ENCODE assay signal across 30 cellular contexts in genomic region chr16:86879268-86879667, GRCh38.
"Had no signal": no experiment of that assay in that cellular context is flagged by ENCODE, and none has a peak within 500 bp of the region (broad histone marks: within the 10 kb centered on the region; RNA-seq: fewer than 3 reads in every experiment).

No MANE protein-coding gene starts in this region.

- H3K4me3 Mint-ChIP-seq: activated CD8-positive, alpha-beta T cell treated with anti-CD3 and anti-CD28 coated beads for 36 hours; activated naive CD4-positive, alpha-beta T cell treated with anti-CD3 and anti-CD28 coated beads, Interleukin-2, amount 50 U/mL, for 24 hours; activated naive CD8-positive, alpha-beta T cell treated with anti-CD3 and anti-CD28 coated beads, Interleukin-2, amount 10 ng/mL, durations not matched to agents 7 days and 5 days had no signal

- H3K4me1 Mint-ChIP-seq: activated naive CD4-positive, alpha-beta T cell treated with anti-CD3 and anti-CD28 coated beads, Interleukin-2, amount 50 U/mL, for 24 hours; activated naive CD8-positive, alpha-beta T cell treated with anti-CD3 and anti-CD28 coated beads, Interleukin-2, amount 10 ng/mL, durations not matched to agents 7 days and 5 days had no signal

- H3K27ac Mint-ChIP-seq: activated CD8-positive, alpha-beta T cell treated with anti-CD3 and anti-CD28 coated beads for 36 hours; activated naive CD4-positive, alpha-beta T cell treated with anti-CD3 and anti-CD28 coated beads, Interleukin-2, amount 50 U/mL, for 24 hours; activated naive CD8-positive, alpha-beta T cell treated with anti-CD3 and anti-CD28 coated beads, Interleukin-2, amount 10 ng/mL, durations not matched to agents 7 days and 5 days; activated T-helper 2 cell treated with anti-CD3 and anti-CD28 coated beads, Interferon-gamma antibody, Interleukin-2, Interleukin-4, amounts not matched to agents 10 μg/mL and 5 μg/mL and 100 μg/mL, durations not matched to agents 14 hours and 24 hours and 36 hours had no signal

- H3K9me3 Mint-ChIP-seq: activated CD8-positive, alpha-beta T cell treated with anti-CD3 and anti-CD28 coated beads for 36 hours; activated naive CD4-positive, alpha-beta T cell treated with anti-CD3 and anti-CD28 coated beads, Interleukin-2, amount 50 U/mL, for 24 hours; activated naive CD8-positive, alpha-beta T cell treated with anti-CD3 and anti-CD28 coated beads, Interleukin-2, amount 10 ng/mL, durations not matched to agents 7 days and 5 days; activated T-helper 2 cell treated with anti-CD3 and anti-CD28 coated beads, Interferon-gamma antibody, Interleukin-2, Interleukin-4, amounts not matched to agents 10 μg/mL and 5 μg/mL and 100 μg/mL, durations not matched to agents 14 hours and 24 hours and 36 hours had no signal

- H3K27me3 ChIP-seq: ascending aorta, cardiac muscle cell, Peyer's patch had no signal

- H3K4me1 ChIP-seq: Peyer's patch had no signal

- H3K36me3 ChIP-seq: ascending aorta, cardiac muscle cell, Peyer's patch, WERI-Rb-1 had no signal

- H3K36me3 Mint-ChIP-seq: activated naive CD4-positive, alpha-beta T cell treated with anti-CD3 and anti-CD28 coated beads, Interleukin-2, amount 50 U/mL, for 24 hours; activated naive CD8-positive, alpha-beta T cell treated with anti-CD3 and anti-CD28 coated beads, Interleukin-2, amount 10 ng/mL, durations not matched to agents 7 days and 5 days had no signal

- H3K9me3 ChIP-seq: ascending aorta, Peyer's patch had no signal

- H3K4me3 ChIP-seq: ascending aorta, cardiac muscle cell, Peyer's patch, SK-N-MC had no signal

- ATAC-seq: activated CD8-positive, alpha-beta T cell treated with anti-CD3 and anti-CD28 coated beads for 36 hours; PC-3 had no signal

- H3K27ac ChIP-seq: ascending aorta, cardiac muscle cell, Peyer's patch, SK-N-MC, WERI-Rb-1 had no signal

- DNase-seq: activated CD4-positive, alpha-beta T cell treated with anti-CD3 and anti-CD28 coated beads for 1 hour; activated CD4-positive, alpha-beta T cell treated with anti-CD3 and anti-CD28 coated beads for 48 hours; activated CD4-positive, alpha-beta T cell treated with anti-CD3 and anti-CD28 coated beads, Interleukin-2, amount 50 U/mL, for 4 hours; activated CD4-positive, CD25-positive, alpha-beta regulatory T cell; activated CD8-positive, alpha-beta T cell treated with anti-CD3 and anti-CD28 coated beads for 36 hours; activated gamma-delta T cell; activated naive CD4-positive, alpha-beta T cell treated with Interleukin-2 at 50 U/mL for 16 hours; activated naive CD8-positive, alpha-beta T cell treated with anti-CD3 and anti-CD28 coated beads, Interleukin-2, amount 10 ng/mL, durations not matched to agents 7 days and 5 days; activated T-cell treated with anti-CD3 and anti-CD28 coated beads, Interleukin-2, amount 50 U/mL, for 1 hour; amygdala; Karpas-422; NCI-H1105; NCI-H1417 treated with DMSO at 0.1 percent for 48 hours; NCI-H1930; NCI-H2081 treated with DMSO at 0.1 percent for 48 hours; NCI-H345; NCI-H524 treated with DMSO at 0.1 percent for 48 hours; NCI-H748 treated with DMSO at 0.1 percent for 48 hours; NK-92 treated with Interleukin-12 subunit alpha and Interleukin-12 subunit beta, amount 100 ng/mL, for 24 hours; PC-3; Peyer's patch; Right ventricle myocardium superior; RPMI8226; T1000; WERI-Rb-1 had no signal
